ENCODE assay signal across 27 cellular contexts in genomic region chr14:68846466-68846865, GRCh38.
"Had no signal": no experiment of that assay in that cellular context is flagged by ENCODE, and none has a peak within 500 bp of the region (broad histone marks: within the 10 kb centered on the region; RNA-seq: fewer than 3 reads in every experiment).

No MANE protein-coding gene starts in this region.

- H3K27me3 ChIP-seq: brain microvascular endothelial cell, esophagus squamous epithelium, gastrocnemius medialis, pancreas, suprapubic skin, tibial nerve had no signal

- H3K4me1 ChIP-seq: pancreas had no signal

- H3K4me3 Mint-ChIP-seq: activated CD4-positive, alpha-beta memory T cell treated with anti-CD3 and anti-CD28 coated beads for 36 hours; activated naive CD4-positive, alpha-beta T cell treated with anti-CD3 and anti-CD28 coated beads, Interleukin-2, amount 10 ng/mL, durations not matched to agents 7 days and 5 days; activated T-cell treated with anti-CD3 and anti-CD28 coated beads, Interleukin-2, amount 50 U/mL, for 72 hours; nephron progenitor cell; stimulated activated effector memory CD8-positive, alpha-beta T cell treated with anti-CD3 and anti-CD28 coated beads, Interleukin-12 subunit alpha, Interleukin-12 subunit beta, amount 100 ng/mL, for 72 hours; stimulated activated naive CD8-positive, alpha-beta T cell treated with anti-CD3 and anti-CD28 coated beads, Interleukin-15, amount 100 ng/mL, for 72 hours; T-helper 1 cell treated with Interleukin-12 subunit alpha and Interleukin-12 subunit beta and Interleukin-4 antibody, amounts not matched to agents 30 μg/mL and 1 μg/mL, for 36 hours had no signal

- H3K27me3 Mint-ChIP-seq: stimulated activated naive CD8-positive, alpha-beta T cell treated with anti-CD3 and anti-CD28 coated beads, Interleukin-15, amount 100 ng/mL, for 72 hours had no signal

- H3K36me3 ChIP-seq: brain microvascular endothelial cell, esophagus squamous epithelium, gastrocnemius medialis, pancreas, suprapubic skin, tibial nerve had no signal

- FAIRE-seq: pancreas, small intestine had no signal

- DNase-seq: activated CD4-positive, alpha-beta memory T cell treated with anti-CD3 and anti-CD28 coated beads for 36 hours; activated CD4-positive, alpha-beta T cell treated with anti-CD3 and anti-CD28 coated beads for 48 hours; activated effector memory CD4-positive, alpha-beta T cell treated with anti-CD3 and anti-CD28 coated beads, Interleukin-2, amount 50 U/mL, for 16 hours; activated naive CD4-positive, alpha-beta T cell treated with anti-CD3 and anti-CD28 coated beads, Interleukin-2, amount 10 ng/mL, durations not matched to agents 7 days and 5 days; activated T-cell treated with anti-CD3 and anti-CD28 coated beads, Interleukin-2, amount 50 U/mL, for 72 hours; aorta; brain microvascular endothelial cell; caudate nucleus; dermis blood vessel endothelial cell; effector CD8-positive, alpha-beta T cell; esophagus squamous epithelium; gastrocnemius medialis; hypothalamus; left colon; mesendoderm; mucosa of descending colon; nephron progenitor cell; pancreas; small intestine; stimulated activated CD4-positive, alpha-beta T cell treated with anti-CD3 and anti-CD28 coated beads, Interleukin-2, amount 100 ng/mL, for 24 hours; stimulated activated naive CD8-positive, alpha-beta T cell treated with anti-CD3 and anti-CD28 coated beads, Interleukin-15, amount 100 ng/mL, for 72 hours; T1000 had no signal

- H3K4me3 ChIP-seq: esophagus squamous epithelium, gastrocnemius medialis, mucosa of descending colon, pancreas, suprapubic skin, tibial nerve had no signal

- H3K36me3 Mint-ChIP-seq: activated CD4-positive, alpha-beta memory T cell treated with anti-CD3 and anti-CD28 coated beads for 36 hours; activated naive CD4-positive, alpha-beta T cell treated with anti-CD3 and anti-CD28 coated beads, Interleukin-2, amount 10 ng/mL, durations not matched to agents 7 days and 5 days; stimulated activated effector memory CD8-positive, alpha-beta T cell treated with anti-CD3 and anti-CD28 coated beads, Interleukin-12 subunit alpha, Interleukin-12 subunit beta, amount 100 ng/mL, for 72 hours had no signal

- ATAC-seq: activated T-cell treated with anti-CD3 and anti-CD28 coated beads, Interleukin-2, amount 50 U/mL, for 72 hours; gastrocnemius medialis; left colon; mucosa of descending colon; pancreas; sciatic nerve; stimulated activated effector memory CD8-positive, alpha-beta T cell treated with anti-CD3 and anti-CD28 coated beads, Interleukin-12 subunit alpha, Interleukin-12 subunit beta, amount 100 ng/mL, for 72 hours; stimulated activated naive CD8-positive, alpha-beta T cell treated with anti-CD3 and anti-CD28 coated beads, Interleukin-15, amount 100 ng/mL, for 72 hours had no signal

- H3K9me3 ChIP-seq: esophagus squamous epithelium, gastrocnemius medialis, mucosa of descending colon, pancreas, suprapubic skin, tibial nerve had no signal

- H3K9me3 Mint-ChIP-seq: activated CD4-positive, alpha-beta memory T cell treated with anti-CD3 and anti-CD28 coated beads for 36 hours; activated naive CD4-positive, alpha-beta T cell treated with anti-CD3 and anti-CD28 coated beads, Interleukin-2, amount 10 ng/mL, durations not matched to agents 7 days and 5 days; activated T-cell treated with anti-CD3 and anti-CD28 coated beads, Interleukin-2, amount 50 U/mL, for 72 hours; stimulated activated effector memory CD8-positive, alpha-beta T cell treated with anti-CD3 and anti-CD28 coated beads, Interleukin-12 subunit alpha, Interleukin-12 subunit beta, amount 100 ng/mL, for 72 hours; stimulated activated naive CD8-positive, alpha-beta T cell treated with anti-CD3 and anti-CD28 coated beads, Interleukin-15, amount 100 ng/mL, for 72 hours; T-helper 1 cell treated with Interleukin-12 subunit alpha and Interleukin-12 subunit beta and Interleukin-4 antibody, amounts not matched to agents 30 μg/mL and 1 μg/mL, for 36 hours had no signal

- H3K27ac Mint-ChIP-seq: activated CD4-positive, alpha-beta memory T cell treated with anti-CD3 and anti-CD28 coated beads for 36 hours; activated naive CD4-positive, alpha-beta T cell treated with anti-CD3 and anti-CD28 coated beads, Interleukin-2, amount 10 ng/mL, durations not matched to agents 7 days and 5 days; activated T-cell treated with anti-CD3 and anti-CD28 coated beads, Interleukin-2, amount 50 U/mL, for 72 hours; nephron progenitor cell; stimulated activated effector memory CD8-positive, alpha-beta T cell treated with anti-CD3 and anti-CD28 coated beads, Interleukin-12 subunit alpha, Interleukin-12 subunit beta, amount 100 ng/mL, for 72 hours; stimulated activated naive CD8-positive, alpha-beta T cell treated with anti-CD3 and anti-CD28 coated beads, Interleukin-15, amount 100 ng/mL, for 72 hours; T-helper 1 cell treated with Interleukin-12 subunit alpha and Interleukin-12 subunit beta and Interleukin-4 antibody, amounts not matched to agents 30 μg/mL and 1 μg/mL, for 36 hours had no signal

- H3K27ac ChIP-seq: brain microvascular endothelial cell, esophagus squamous epithelium, gastrocnemius medialis, pancreas, suprapubic skin, tibial nerve had no signal
